8 cellular contexts compared by ENCODE assay signal in the genomic region with DNA sequence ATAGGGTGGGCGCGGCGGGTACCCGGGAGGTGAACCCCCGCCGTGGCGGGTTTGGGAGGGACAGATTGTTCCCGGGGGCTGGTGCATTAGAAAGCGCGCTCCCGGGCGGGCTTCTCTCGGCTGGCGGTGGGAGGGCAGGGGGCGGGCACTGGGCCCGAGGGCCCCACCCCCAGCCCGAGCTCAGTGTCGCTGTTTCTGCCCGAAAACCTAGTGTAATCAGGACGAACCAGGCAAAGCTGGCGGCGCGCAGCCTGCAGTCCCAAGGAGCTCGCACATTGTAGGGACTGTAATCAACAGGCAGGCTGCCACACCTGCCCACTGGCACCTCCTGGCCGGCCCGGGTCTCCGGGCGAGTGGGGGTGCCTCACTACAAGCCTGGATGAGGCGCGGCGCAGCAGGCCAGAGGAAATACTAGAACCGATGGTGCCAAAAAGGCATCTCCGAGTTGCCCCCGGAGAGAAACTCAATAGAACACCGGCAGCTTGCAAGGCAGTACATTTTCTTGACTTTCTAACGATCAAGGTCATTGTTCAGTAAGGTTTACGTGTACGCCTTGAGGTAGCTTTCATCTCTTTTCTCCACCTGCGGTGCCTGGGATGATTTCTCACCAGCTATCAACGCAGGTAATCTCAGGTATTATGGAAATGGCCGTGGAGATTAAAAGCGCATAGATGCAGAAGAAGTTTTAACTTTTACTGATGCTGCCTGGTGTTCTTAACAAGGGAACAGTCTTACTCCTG. TPM values are rescaled to one million over a fixed set of nuclear protein-coding genes. Genes with fewer than 3 reads are reported as not detected.
DNase-seq lines count a peak whose midpoint lies in the region; ATAC-seq and TF ChIP-seq lines count a peak whose summit lies in the region.

No MANE protein-coding gene starts in this region.

- TF ChIP-seq CTCF in ovary (IDR thresholded peaks at IDR 0.05) (no peak), type B pancreatic cell (conservative IDR thresholded peaks at IDR 0.05) (peak; percentile 19)

- ATAC-seq in HG03108 (IDR thresholded peaks at IDR 0.05; ENCODE audit: unreplicated experiment) (peak; percentile 32), GM19324 (IDR thresholded peaks at IDR 0.05; ENCODE audit: low FRiP score, unreplicated experiment) (no peak)

- TF ChIP-seq EP300 in ovary (IDR thresholded peaks at IDR 0.05): no peak

- no peak overlapping the region for H3K27ac ChIP-seq in ovary

- H3K27me3 Mint-ChIP-seq in activated T-helper 2 cell treated with anti-CD3 and anti-CD28 coated beads, Interferon-gamma antibody, Interleukin-2, Interleukin-4, amounts not matched to agents 10 μg/mL and 5 μg/mL and 100 μg/mL, durations not matched to agents 14 hours and 24 hours and 36 hours (ENCODE audit: low read depth): peaks cover 69% of the 10 kb centered on the region
- H3K27me3 Mint-ChIP-seq in type B pancreatic cell: peaks cover 85% of the 10 kb centered on the region

- H3K4me3 ChIP-seq in ovary: peak overlapping the region; percentile 37

- H3K36me3 Mint-ChIP-seq in activated T-helper 2 cell treated with anti-CD3 and anti-CD28 coated beads, Interferon-gamma antibody, Interleukin-2, Interleukin-4, amounts not matched to agents 10 μg/mL and 5 μg/mL and 100 μg/mL, durations not matched to agents 14 hours and 24 hours and 36 hours (ENCODE audit: low read depth): no peaks in the 10 kb centered on the region
- no peaks in the 10 kb centered on the region for H3K36me3 Mint-ChIP-seq in type B pancreatic cell

- DNase-seq in DMS53 treated with DMSO at 0.1 percent for 48 hours (lab: John Stamatoyannopoulos, UW; ENCODE audit: unreplicated experiment) (peak; percentile 42), OCI-M1 (lab: John Stamatoyannopoulos, UW) (peak; percentile 75), germinal center (ENCODE audit: low spot score) (peak; percentile 75), ovary (peak in 2 of 5 donors; percentile 15 to 43), type B pancreatic cell (ENCODE audit: extremely low spot score, unreplicated experiment) (peak; percentile 74)
- peak; percentile 39 for DNase-seq in activated T-helper 2 cell treated with anti-CD3 and anti-CD28 coated beads, Interferon-gamma antibody, Interleukin-2, Interleukin-4, amounts not matched to agents 10 μg/mL and 5 μg/mL and 100 μg/mL, durations not matched to agents 14 hours and 24 hours and 36 hours (ENCODE audit: low spot score)

- no peak for TF ChIP-seq POLR2A in ovary (IDR thresholded peaks at IDR 0.05)

- H3K4me3 Mint-ChIP-seq in activated T-helper 2 cell treated with anti-CD3 and anti-CD28 coated beads, Interferon-gamma antibody, Interleukin-2, Interleukin-4, amounts not matched to agents 10 μg/mL and 5 μg/mL and 100 μg/mL, durations not matched to agents 14 hours and 24 hours and 36 hours (ENCODE audit: low read depth): peak overlapping the region; percentile 78
- peak overlapping the region; percentile 89 for H3K4me3 Mint-ChIP-seq in type B pancreatic cell

- no peak overlapping the region for H3K27ac Mint-ChIP-seq in activated T-helper 2 cell treated with anti-CD3 and anti-CD28 coated beads, Interferon-gamma antibody, Interleukin-2, Interleukin-4, amounts not matched to agents 10 μg/mL and 5 μg/mL and 100 μg/mL, durations not matched to agents 14 hours and 24 hours and 36 hours
- no peak overlapping the region for H3K27ac Mint-ChIP-seq in type B pancreatic cell

- WGBS in ovary, 3 donors: 4% methylated on average over 36 to 42 of the region's 42 CpGs

- H3K36me3 ChIP-seq in ovary: no peaks in the 10 kb centered on the region

- intact Hi-C loops in activated T-helper 2 cell treated with anti-CD3 and anti-CD28 coated beads, Interferon-gamma antibody, Interleukin-2, Interleukin-4, amounts not matched to agents 10 μg/mL and 5 μg/mL and 100 μg/mL, durations not matched to agents 14 hours and 24 hours and 36 hours (cut with micrococcal nuclease): no loop called here
- intact Hi-C loops in ovary (cut with DNase I): no loop called here

- no peaks in the 10 kb centered on the region for H3K9me3 Mint-ChIP-seq in activated T-helper 2 cell treated with anti-CD3 and anti-CD28 coated beads, Interferon-gamma antibody, Interleukin-2, Interleukin-4, amounts not matched to agents 10 μg/mL and 5 μg/mL and 100 μg/mL, durations not matched to agents 14 hours and 24 hours and 36 hours
- no peaks in the 10 kb centered on the region for H3K9me3 Mint-ChIP-seq in type B pancreatic cell

- H3K4me1 Mint-ChIP-seq in activated T-helper 2 cell treated with anti-CD3 and anti-CD28 coated beads, Interferon-gamma antibody, Interleukin-2, Interleukin-4, amounts not matched to agents 10 μg/mL and 5 μg/mL and 100 μg/mL, durations not matched to agents 14 hours and 24 hours and 36 hours (ENCODE audit: low read depth): peaks cover 10% of the 10 kb centered on the region
- H3K4me1 Mint-ChIP-seq in type B pancreatic cell (ENCODE audit: unreplicated experiment): peaks cover 4% of the 10 kb centered on the region

- no peaks in the 10 kb centered on the region for H3K9me3 ChIP-seq in ovary

- H3K27me3 ChIP-seq in ovary: no peaks in the 10 kb centered on the region

- peaks cover 2% of the 10 kb centered on the region for H3K4me1 ChIP-seq in ovary (ENCODE audit: insufficient read depth)

RNA-seq across cellular contexts. Expression of a gene that starts 0.8 kb away (rescaled TPM):
- total RNA-seq in activated T-helper 2 cell treated with anti-CD3 and anti-CD28 coated beads, Interferon-gamma antibody, Interleukin-2, Interleukin-4, amounts not matched to agents 10 μg/mL and 5 μg/mL and 100 μg/mL, durations not matched to agents 14 hours and 24 hours and 36 hours: 0.02 and 0.05 TPM in 2 replicates
- total RNA-seq in ovary (1 to 10 TPM in 3 of 7 donors, under 1 TPM in 4; 0.28 to 1.4 (median 0.68) TPM), type B pancreatic cell (ENCODE audit: low replicate concordance) (3.8 and 5.0 TPM in 2 replicates)
- polyA plus RNA-seq in ovary: under 1 TPM; 0.63 to 0.84 TPM

RNA-seq across cellular contexts. Expression of a gene that starts 33.7 kb away (rescaled TPM):
- total RNA-seq in activated T-helper 2 cell treated with anti-CD3 and anti-CD28 coated beads, Interferon-gamma antibody, Interleukin-2, Interleukin-4, amounts not matched to agents 10 μg/mL and 5 μg/mL and 100 μg/mL, durations not matched to agents 14 hours and 24 hours and 36 hours: 44.4 and 55.3 TPM in 2 replicates
- total RNA-seq in ovary: 100 to 1,000 TPM in 2 of 7 donors, 10 to 100 TPM in 5; 57.8 to 126 (median 70.5) TPM
- polyA plus RNA-seq in ovary: 10 to 100 TPM; 50.1 to 64.6 TPM
- total RNA-seq in type B pancreatic cell (ENCODE audit: low replicate concordance): 40.0 and 45.3 TPM in 2 replicates
